10 cellular contexts compared by ENCODE assay signal in genomic region chr9:7298123-7298522, GRCh38.
DNase-seq lines count a peak whose midpoint lies in the region; ATAC-seq, FAIRE-seq and TF ChIP-seq lines count a peak whose summit lies in the region.
"Had no signal": no experiment of that assay in that cellular context is flagged by ENCODE, and none has a peak within 500 bp of the region (broad histone marks: within the 10 kb centered on the region; RNA-seq: fewer than 3 reads in every experiment).

No MANE protein-coding gene starts in this region.

- peaks cover 24% of the 10 kb centered on the region for H3K27me3 Mint-ChIP-seq in activated T-helper 17 cell treated with anti-CD3 and anti-CD28 coated beads, Interleukin-2, amount 50 U/mL, for 72 hours

- no peak for TF ChIP-seq POLR2A in GM12891 (IDR thresholded peaks at IDR 0.05; ENCODE audit: low read depth, low read length)

- H3K9me3 Mint-ChIP-seq in activated T-helper 17 cell treated with anti-CD3 and anti-CD28 coated beads, Interleukin-2, amount 50 U/mL, for 72 hours, result no peaks in the 10 kb centered on the region

- ATAC-seq in GM19324 (IDR thresholded peaks at IDR 0.05; ENCODE audit: low FRiP score, unreplicated experiment) (peak; percentile 96), HG03045 (IDR thresholded peaks at IDR 0.05; ENCODE audit: unreplicated experiment) (peak; percentile 99)
- peak; percentile 93 for ATAC-seq in activated T-helper 17 cell treated with anti-CD3 and anti-CD28 coated beads, Interleukin-2, amount 50 U/mL, for 72 hours (replicated peaks)

- no peaks in the 10 kb centered on the region for H3K36me3 Mint-ChIP-seq in activated T-helper 17 cell treated with anti-CD3 and anti-CD28 coated beads, Interleukin-2, amount 50 U/mL, for 72 hours (ENCODE audit: low read depth)

- peaks cover 6% of the 10 kb centered on the region for H3K4me1 Mint-ChIP-seq in activated T-helper 17 cell treated with anti-CD3 and anti-CD28 coated beads, Interleukin-2, amount 50 U/mL, for 72 hours

- FAIRE-seq in GM12891 (lab: Jason Lieb, UNC), result peak; percentile 96

- peak overlapping the region; percentile 4 for H3K27ac Mint-ChIP-seq in activated T-helper 17 cell treated with anti-CD3 and anti-CD28 coated beads, Interleukin-2, amount 50 U/mL, for 72 hours

- peak; percentile 37 for DNase-seq in GM12891 (ENCODE audit: insufficient read length, low spot score)
- no peak for DNase-seq in NCI-H446 (lab: John Stamatoyannopoulos, UW)
- no peak for DNase-seq in HUDEP-2 (lab: John Stamatoyannopoulos, UW; ENCODE audit: unreplicated experiment in 76 of 76)
- no peak for DNase-seq in NCI-H1092 treated with DMSO at 0.1 percent for 48 hours (lab: John Stamatoyannopoulos, UW)
- no peak for DNase-seq in midbrain (lab: John Stamatoyannopoulos, UW)
- DNase-seq: effector CD8-positive, alpha-beta T cell; T1000 had no signal

- H3K4me3 Mint-ChIP-seq in activated T-helper 17 cell treated with anti-CD3 and anti-CD28 coated beads, Interleukin-2, amount 50 U/mL, for 72 hours, result no peak overlapping the region

TF ChIP-seq in GM12891, 5 proteins besides CTCF, POLR2A, EP300 and RAD21:
- TF ChIP-seq SPI1 (IDR thresholded peaks at IDR 0.05; ENCODE audit: low read depth, low read length) (peak; percentile 86), POU2F2 (IDR thresholded peaks at IDR 0.05; ENCODE audit: low read depth, low read length) (peak; percentile 92), TAF1 (IDR thresholded peaks at IDR 0.05; ENCODE audit: low read depth, low read length) (no peak), PAX5 (IDR thresholded peaks at IDR 0.05; ENCODE audit: insufficient read depth, low read length, severe bottlenecking) (peak; percentile 11), POLR2AphosphoS5 (IDR thresholded peaks at IDR 0.05; ENCODE audit: low read depth, low read length) (peak; percentile 44; the same call in 1 of the 2 replicates)
TF ChIP-seq in GM12891: peak in this region for 4.
